Comparison of ENCODE assay signal across 8 cellular contexts in genomic region chr13:49421391-49421790, GRCh38. TPM values are rescaled to one million over a fixed set of nuclear protein-coding genes. Genes with fewer than 3 reads are reported as not detected.
DNase-seq lines count a peak whose midpoint lies in the region; ATAC-seq and TF ChIP-seq lines count a peak whose summit lies in the region.

No MANE protein-coding gene starts in this region.

- no peaks in the 10 kb centered on the region for H3K36me3 ChIP-seq in neural progenitor cell

- H3K9me3 Mint-ChIP-seq in neural progenitor cell, result no peaks in the 10 kb centered on the region

- H3K27ac ChIP-seq in 22Rv1, result no peak overlapping the region
- H3K27ac ChIP-seq in neural progenitor cell, result no peak overlapping the region

- H3K4me3 Mint-ChIP-seq in neural progenitor cell, result no peak overlapping the region

- H2AFZ ChIP-seq in neural progenitor cell (replicated peaks), result peak overlapping the region; percentile 7

- H3K4me3 ChIP-seq in neural progenitor cell, result no peak overlapping the region

- no peak overlapping the region for H3K4me2 ChIP-seq in neural progenitor cell

- H3K9me3 ChIP-seq in neural progenitor cell (ENCODE audit: low read depth), result no peaks in the 10 kb centered on the region

- peak; percentile 35 to 37 for DNase-seq in activated T-cell treated with anti-CD3 and anti-CD28 coated beads, Interleukin-2, amount 50 U/mL, for 48 hours
- peak; percentile 43 for DNase-seq in neural progenitor cell (ENCODE audit: low spot score)

- H3K9ac ChIP-seq in neural progenitor cell, result no peak overlapping the region

- peak; percentile 12; the same call in 1 of the 2 replicates for TF ChIP-seq CTCF in 22Rv1 (IDR thresholded peaks at IDR 0.05)
- TF ChIP-seq CTCF in neural progenitor cell (IDR thresholded peaks at IDR 0.05), result peak; percentile 32

- no peaks in the 10 kb centered on the region for H3K36me3 Mint-ChIP-seq in neural progenitor cell

- no peak overlapping the region for H3K27ac Mint-ChIP-seq in neural progenitor cell

- H3K4me1 Mint-ChIP-seq in neural progenitor cell, result peaks cover 27% of the 10 kb centered on the region

- no peaks in the 10 kb centered on the region for H3K27me3 Mint-ChIP-seq in neural progenitor cell (ENCODE audit: insufficient read depth, low read depth)

- H3K4me1 ChIP-seq in neural progenitor cell, result peaks cover 8% of the 10 kb centered on the region

- H4K20me1 ChIP-seq in neural progenitor cell (ENCODE audit: low read depth), result no peaks in the 10 kb centered on the region

- H3K27me3 ChIP-seq in neural progenitor cell, result no peaks in the 10 kb centered on the region

- ATAC-seq in GM18861 (IDR thresholded peaks at IDR 0.05; ENCODE audit: unreplicated experiment) (peak; percentile 81), HG03520 (IDR thresholded peaks at IDR 0.05; ENCODE audit: unreplicated experiment) (peak; percentile 75), HG03139 (IDR thresholded peaks at IDR 0.05; ENCODE audit: unreplicated experiment) (no peak), GM21360 (IDR thresholded peaks at IDR 0.05; ENCODE audit: unreplicated experiment) (no peak), GM21737 (IDR thresholded peaks at IDR 0.05; ENCODE audit: unreplicated experiment) (no peak)

- peaks cover 10% of the 10 kb centered on the region for H3F3A ChIP-seq in neural progenitor cell (ENCODE audit: low read depth)

- H3K79me2 ChIP-seq in neural progenitor cell (ENCODE audit: low read depth), result no peaks in the 10 kb centered on the region

RNA-seq across cellular contexts. Expression of gene CAB39L, which starts 22.5 kb away (rescaled TPM):
- 15.1 and 18.1 TPM in 2 replicates for total RNA-seq in neural progenitor cell (ENCODE audit: low replicate concordance)

RNA-seq across cellular contexts. Expression of gene SETDB2, which starts 22.7 kb away (rescaled TPM):
- 7.1 and 9.5 TPM in 2 replicates for total RNA-seq in neural progenitor cell (ENCODE audit: low replicate concordance)

Comparison
In these comparisons a context has a peak if more than half of its experiments do, and no peak if none do; other contexts are left out.
1. ATAC-seq: peak in GM18861 (single experiment) and HG03520 (single experiment); none in HG03139 (single experiment), GM21360 (single experiment) and GM21737 (single experiment).